Comparison of ENCODE assay signal across 13 cellular contexts in the genomic region with DNA sequence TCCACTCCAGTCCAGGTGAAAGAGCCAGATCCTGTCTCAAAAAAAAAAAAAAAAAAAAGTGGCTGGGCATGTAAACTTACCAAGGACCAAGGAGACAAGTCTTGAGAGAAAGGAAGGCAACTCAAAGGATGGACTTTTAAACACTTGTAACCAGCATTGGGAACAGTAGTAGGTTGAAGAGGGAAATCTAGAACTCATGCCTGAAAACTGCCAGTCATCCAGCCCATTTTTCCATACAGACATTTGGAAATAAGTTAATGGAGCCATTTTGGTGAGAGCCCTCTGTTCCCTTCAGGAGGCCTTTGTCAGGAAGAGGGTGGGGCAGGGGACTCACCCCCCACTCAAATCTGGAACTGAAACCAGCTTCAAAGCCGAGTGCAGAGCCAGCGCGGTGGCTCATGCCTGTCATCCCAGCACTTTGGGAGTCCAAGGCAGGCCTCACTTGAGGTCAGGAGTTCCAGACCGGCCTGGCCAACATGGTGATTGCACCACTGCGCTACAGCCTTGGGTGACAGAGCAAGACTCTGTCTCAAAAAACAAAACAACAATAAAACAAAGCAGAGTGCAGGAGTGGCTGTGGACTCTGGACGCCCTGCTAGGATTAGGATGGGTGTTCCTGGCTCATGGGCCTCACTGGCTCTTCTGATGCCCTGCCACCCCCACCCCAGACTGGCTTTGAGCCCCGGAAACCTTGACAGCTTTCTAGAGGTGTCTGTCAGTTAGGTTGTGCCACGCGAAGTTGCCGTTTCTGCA. TPM values are rescaled to one million over a fixed set of nuclear protein-coding genes. Genes with fewer than 3 reads are reported as not detected.
DNase-seq lines count a peak whose midpoint lies in the region; ATAC-seq and TF ChIP-seq lines count a peak whose summit lies in the region.
"Had no signal": no experiment of that assay in that cellular context is flagged by ENCODE, and none has a peak within 500 bp of the region (broad histone marks: within the 10 kb centered on the region; RNA-seq: fewer than 3 reads in every experiment).

No MANE protein-coding gene starts in this region.

- intact Hi-C loops in activated CD4-positive, alpha-beta T cell treated with anti-CD3 and anti-CD28 coated beads, Interleukin-2, amount 10 ng/mL, durations not matched to agents 24 days and 14 days (cut with micrococcal nuclease), result loop anchor here (10.0 kb wide), 1 partner anchor 1148 kb away; no protein-coding TSS in a partner anchor
- intact Hi-C loops in activated B cell treated with CpG ODN at 0.5 μM for 24 hours (cut with micrococcal nuclease), result loop anchor here (5.0 to 10.0 kb wide), 2 partner anchors 542 to 895 kb away; no protein-coding TSS in a partner anchor
- intact Hi-C loops in posterior vena cava (cut with DNase I), result no loop called here

- no peaks in the 10 kb centered on the region for H3K27me3 ChIP-seq in effector memory CD4-positive, alpha-beta T cell (replicated peaks; ENCODE audit: control insufficient read depth, insufficient read depth, low read length, poor library complexity, severe bottlenecking)
- H3K27me3 ChIP-seq: gastroesophageal sphincter, upper lobe of right lung had no signal

- POLR2A ChIA-PET in HEK293 (lab: Yijun Ruan, JAX), result interaction anchor here (0.6 kb wide), 2 partner anchors 14 to 1785 kb away, joined by 3 to 12 read pairs; partner anchors contain the start of gene RNU4-2
- POLR2A ChIA-PET in activated B cell treated with CpG ODN at 0.5 μM for 24 hours (lab: Charles Lee), result interaction anchor here (0.6 to 3.1 kb wide), 4 partner anchors 10 to 31 kb away, joined by 3 to 39 read pairs (median 8); no protein-coding TSS in a partner anchor

- no peaks in the 10 kb centered on the region for H3K9me3 Mint-ChIP-seq in activated CD4-positive, alpha-beta T cell treated with anti-CD3 and anti-CD28 coated beads, Interleukin-2, amount 10 ng/mL, durations not matched to agents 24 days and 14 days
- no peaks in the 10 kb centered on the region for H3K9me3 Mint-ChIP-seq in activated B cell treated with CpG ODN at 0.5 μM for 24 hours

- H3K27ac ChIP-seq in HEK293 (ENCODE audit: extremely low read depth, low read depth, low read length), result no peak overlapping the region
- no peak overlapping the region for H3K27ac ChIP-seq in effector memory CD4-positive, alpha-beta T cell (ENCODE audit: insufficient read depth, low read length, poor library complexity, severe bottlenecking)

- CTCF ChIA-PET in HEK293 (lab: Yijun Ruan, JAX), result no interaction called here
- CTCF ChIA-PET in activated B cell treated with CpG ODN at 0.5 μM for 24 hours (lab: Charles Lee), result no interaction called here

- H3K4me3 ChIP-seq in HEK293 (ENCODE audit: low read depth, low read length), result no peak overlapping the region
- no peak overlapping the region for H3K4me3 ChIP-seq in effector memory CD4-positive, alpha-beta T cell (ENCODE audit: insufficient read depth, low read depth, low read length, poor library complexity, severe bottlenecking)

- H3K4me1 ChIP-seq in HEK293 (ENCODE audit: control insufficient read depth, insufficient read depth, low read length), result peaks cover 22% of the 10 kb centered on the region
- H3K4me1 ChIP-seq in effector memory CD4-positive, alpha-beta T cell (ENCODE audit: control insufficient read depth, insufficient read depth, low read length, poor library complexity, severe bottlenecking), result peaks cover 18% of the 10 kb centered on the region

- peaks cover 0 to 3% of the 10 kb centered on the region in 2 experiments; a peak in 1 of 3 replicates for H3K36me3 ChIP-seq in HEK293 (ENCODE audit: control insufficient read depth in 2 of 2, insufficient read depth in 1 of 2, low read length in 2 of 2)
- no peaks in the 10 kb centered on the region for H3K36me3 ChIP-seq in effector memory CD4-positive, alpha-beta T cell (ENCODE audit: control insufficient read depth, insufficient read depth, low read length)
- H3K36me3 ChIP-seq: gastroesophageal sphincter, upper lobe of right lung had no signal

- peak; percentile 9 for ATAC-seq in activated B cell treated with CpG ODN at 0.5 μM for 24 hours (ENCODE audit: low read depth)
- ATAC-seq: gastroesophageal sphincter, upper lobe of right lung had no signal

- peaks cover 26% of the 10 kb centered on the region for H3K4me1 Mint-ChIP-seq in activated CD4-positive, alpha-beta T cell treated with anti-CD3 and anti-CD28 coated beads, Interleukin-2, amount 10 ng/mL, durations not matched to agents 24 days and 14 days
- H3K4me1 Mint-ChIP-seq in activated B cell treated with CpG ODN at 0.5 μM for 24 hours, result peaks cover 51% of the 10 kb centered on the region

- H3K27ac Mint-ChIP-seq in activated CD4-positive, alpha-beta T cell treated with anti-CD3 and anti-CD28 coated beads, Interleukin-2, amount 10 ng/mL, durations not matched to agents 24 days and 14 days, result peak overlapping the region; percentile 15
- no peak overlapping the region for H3K27ac Mint-ChIP-seq in activated B cell treated with CpG ODN at 0.5 μM for 24 hours

- DNase-seq in activated CD4-positive, alpha-beta T cell treated with anti-CD3 and anti-CD28 coated beads, Interleukin-2, amount 10 ng/mL, durations not matched to agents 24 days and 14 days, result peak; percentile 70
- no peak for DNase-seq in activated CD4-positive, alpha-beta T cell treated with anti-CD3 and anti-CD28 coated beads for 4 hours
- peak; percentile 36 for DNase-seq in activated B cell treated with CpG ODN at 0.5 μM for 24 hours
- DNase-seq in posterior vena cava (ENCODE audit: low spot score), result peak; percentile 81
- DNase-seq in effector memory CD4-positive, alpha-beta T cell, result no peak
- DNase-seq in NCI-H2227 (lab: John Stamatoyannopoulos, UW; ENCODE audit: unreplicated experiment), result no peak
- no peak for DNase-seq in kidney glomerular epithelial cell (lab: John Stamatoyannopoulos, UW)
- DNase-seq: effector CD4-positive, alpha-beta T cell; H7; NCI-H1436; upper lobe of right lung had no signal

- H3K4me3 Mint-ChIP-seq in activated CD4-positive, alpha-beta T cell treated with anti-CD3 and anti-CD28 coated beads, Interleukin-2, amount 10 ng/mL, durations not matched to agents 24 days and 14 days, result peak overlapping the region; percentile 45
- peak overlapping the region; percentile 81 for H3K4me3 Mint-ChIP-seq in activated B cell treated with CpG ODN at 0.5 μM for 24 hours

- peaks cover 11% of the 10 kb centered on the region for H3K36me3 Mint-ChIP-seq in activated CD4-positive, alpha-beta T cell treated with anti-CD3 and anti-CD28 coated beads, Interleukin-2, amount 10 ng/mL, durations not matched to agents 24 days and 14 days (ENCODE audit: low read depth)
- no peaks in the 10 kb centered on the region for H3K36me3 Mint-ChIP-seq in activated B cell treated with CpG ODN at 0.5 μM for 24 hours (ENCODE audit: low read depth)

- TF ChIP-seq CTCF in HEK293 (tag by site-specific recombination; IDR thresholded peaks at IDR 0.05), result no peak
- no peak for TF ChIP-seq CTCF in activated B cell treated with CpG ODN at 0.5 μM for 24 hours (IDR thresholded peaks at IDR 0.05)

- no peaks in the 10 kb centered on the region for H3K9me3 ChIP-seq in HEK293 (ENCODE audit: control insufficient read depth, insufficient read depth, low read depth, low read length)
- no peaks in the 10 kb centered on the region for H3K9me3 ChIP-seq in effector memory CD4-positive, alpha-beta T cell (ENCODE audit: control insufficient read depth, low read length)
- H3K9me3 ChIP-seq: gastroesophageal sphincter, upper lobe of right lung had no signal

- no peaks in the 10 kb centered on the region for H3K27me3 Mint-ChIP-seq in activated CD4-positive, alpha-beta T cell treated with anti-CD3 and anti-CD28 coated beads, Interleukin-2, amount 10 ng/mL, durations not matched to agents 24 days and 14 days
- no peaks in the 10 kb centered on the region for H3K27me3 Mint-ChIP-seq in activated B cell treated with CpG ODN at 0.5 μM for 24 hours

TF ChIP-seq in HEK293, 187 proteins besides CTCF, POLR2A, EP300 and RAD21:
- TF ChIP-seq, protein P1, sequence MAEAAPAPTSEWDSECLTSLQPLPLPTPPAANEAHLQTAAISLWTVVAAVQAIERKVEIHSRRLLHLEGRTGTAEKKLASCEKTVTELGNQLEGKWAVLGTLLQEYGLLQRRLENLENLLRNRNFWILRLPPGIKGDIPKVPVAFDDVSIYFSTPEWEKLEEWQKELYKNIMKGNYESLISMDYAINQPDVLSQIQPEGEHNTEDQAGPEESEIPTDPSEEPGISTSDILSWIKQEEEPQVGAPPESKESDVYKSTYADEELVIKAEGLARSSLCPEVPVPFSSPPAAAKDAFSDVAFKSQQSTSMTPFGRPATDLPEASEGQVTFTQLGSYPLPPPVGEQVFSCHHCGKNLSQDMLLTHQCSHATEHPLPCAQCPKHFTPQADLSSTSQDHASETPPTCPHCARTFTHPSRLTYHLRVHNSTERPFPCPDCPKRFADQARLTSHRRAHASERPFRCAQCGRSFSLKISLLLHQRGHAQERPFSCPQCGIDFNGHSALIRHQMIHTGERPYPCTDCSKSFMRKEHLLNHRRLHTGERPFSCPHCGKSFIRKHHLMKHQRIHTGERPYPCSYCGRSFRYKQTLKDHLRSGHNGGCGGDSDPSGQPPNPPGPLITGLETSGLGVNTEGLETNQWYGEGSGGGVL (tag by site-specific recombination; IDR thresholded peaks at IDR 0.05), result no peak
- peak; percentile 44; the same call in 1 of the 2 replicates for TF ChIP-seq ZBTB17 (tag by site-specific recombination; IDR thresholded peaks at IDR 0.05)
- no peak for TF ChIP-seq MZF1 (tag by site-specific recombination; IDR thresholded peaks at IDR 0.05; ENCODE audit: borderline replicate concordance)
- 0 out of 2 replicates have a peak, but pooled peaks have one; percentile 30 for TF ChIP-seq ZNF341 (tag by site-specific recombination; IDR thresholded peaks at IDR 0.05; ENCODE audit: low read depth)
- TF ChIP-seq HOXA7 (CRISPR knock-in tag; IDR thresholded peaks at IDR 0.05; ENCODE audit: borderline replicate concordance), result no peak

RNA-seq across cellular contexts. Expression of gene MLXIP, which starts 1.6 kb away (rescaled TPM):
- total RNA-seq in activated CD4-positive, alpha-beta T cell treated with anti-CD3 and anti-CD28 coated beads, Interleukin-2, amount 10 ng/mL, durations not matched to agents 24 days and 14 days, result 47.6 and 48.0 TPM in 2 replicates
- 26.7 and 33.7 TPM in 2 replicates for total RNA-seq in activated B cell treated with CpG ODN at 0.5 μM for 24 hours
- total RNA-seq in posterior vena cava, result 10 to 100 TPM; 78.3 to 81.4 TPM

RNA-seq across cellular contexts. Expression of gene BCL7A, which starts 55.2 kb away (rescaled TPM):
- 9.3 and 10.7 TPM in 2 replicates for total RNA-seq in activated CD4-positive, alpha-beta T cell treated with anti-CD3 and anti-CD28 coated beads, Interleukin-2, amount 10 ng/mL, durations not matched to agents 24 days and 14 days
- total RNA-seq in activated B cell treated with CpG ODN at 0.5 μM for 24 hours, result 38.6 and 41.4 TPM in 2 replicates
- total RNA-seq in posterior vena cava, result 1 to 10 TPM; 3.3 to 7.6 TPM

Comparison
In these comparisons a context has a peak if more than half of its experiments do, and no peak if none do; other contexts are left out.
1. DNase-seq: peak in activated CD4-positive, alpha-beta T cell treated with anti-CD3 and anti-CD28 coated beads, Interleukin-2, amount 10 ng/mL, durations not matched to agents 24 days and 14 days (single experiment), activated B cell treated with CpG ODN at 0.5 μM for 24 hours (single experiment) and posterior vena cava (single experiment); none in activated CD4-positive, alpha-beta T cell treated with anti-CD3 and anti-CD28 coated beads for 4 hours (0 of 2), effector memory CD4-positive, alpha-beta T cell (0 of 3), NCI-H2227 (single experiment) and kidney glomerular epithelial cell (single experiment).
2. intact Hi-C loops: an anchor here in activated CD4-positive, alpha-beta T cell treated with anti-CD3 and anti-CD28 coated beads, Interleukin-2, amount 10 ng/mL, durations not matched to agents 24 days and 14 days (10.0 kb wide) and activated B cell treated with CpG ODN at 0.5 μM for 24 hours (5.0 to 10.0 kb wide); none called in posterior vena cava.